In genomic region chr11:67002921-67003411, GRCh38 we compare ENCODE assay signal across 1 cellular context.
TF ChIP-seq lines count a peak whose summit lies in the region.

No MANE protein-coding gene starts in this region.

TF ChIP-seq in GM23338, 12 proteins besides CTCF, POLR2A, EP300 and RAD21:
- TF ChIP-seq CREB1 (CRISPR knock-in tag; IDR thresholded peaks at IDR 0.05; ENCODE audit: low read depth) (no peak), JUNB (IDR thresholded peaks at IDR 0.05; ENCODE audit: unreplicated experiment) (no peak), EZH2 (IDR thresholded peaks at IDR 0.05; ENCODE audit: low read depth, unreplicated experiment) (no peak), REST (IDR thresholded peaks at IDR 0.05; ENCODE audit: unreplicated experiment) (no peak), STAT1 (IDR thresholded peaks at IDR 0.05; ENCODE audit: unreplicated experiment) (no peak), ZNF462 (CRISPR knock-in tag; IDR thresholded peaks at IDR 0.05) (no peak), ZNF114 (CRISPR knock-in tag; IDR thresholded peaks at IDR 0.05) (no peak), POLR2AphosphoS5 (IDR thresholded peaks at IDR 0.05; ENCODE audit: low read depth) (no peak), EZH2phosphoT487 (IDR thresholded peaks at IDR 0.05; ENCODE audit: unreplicated experiment) (no peak), ZNF331 (CRISPR knock-in tag; IDR thresholded peaks at IDR 0.05; ENCODE audit: low read depth) (no peak), ETS1 (IDR thresholded peaks at IDR 0.05) (no peak), NANOG (IDR thresholded peaks at IDR 0.05; ENCODE audit: borderline replicate concordance) (no peak)
